Comparison of ENCODE assay signal across 1 cellular context in the genomic region with DNA sequence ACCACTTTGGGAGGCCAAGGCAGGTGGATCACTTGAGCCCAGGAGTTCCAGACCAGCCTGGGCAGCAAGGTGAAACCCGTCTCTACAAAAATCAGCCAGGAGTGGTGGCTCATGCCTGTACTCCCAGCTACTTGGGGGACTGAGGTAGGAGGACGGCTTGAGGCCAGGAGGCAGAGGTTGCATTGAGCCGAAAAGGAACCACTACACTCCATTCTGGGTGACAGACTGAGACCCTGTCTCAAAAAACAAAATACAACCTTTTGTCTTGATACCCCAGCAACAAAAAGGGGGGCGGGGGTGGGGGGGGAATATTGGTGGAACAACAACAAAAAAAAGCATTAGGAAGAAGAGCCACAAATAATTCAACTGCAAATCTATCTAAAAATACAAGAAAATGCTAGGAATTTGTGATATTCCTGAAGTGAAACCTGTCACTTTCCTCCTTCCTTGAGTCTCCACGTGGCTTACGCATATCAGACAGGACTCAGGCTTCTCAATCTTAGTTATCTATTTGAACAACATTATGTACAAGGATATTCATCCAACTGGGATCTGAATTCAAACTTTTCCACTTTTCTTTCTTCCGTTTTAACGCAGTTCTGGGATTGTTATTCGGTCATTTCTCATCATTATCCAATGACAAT.
TF ChIP-seq lines count a peak whose summit lies in the region.

No MANE protein-coding gene starts in this region.

TF ChIP-seq in GM12878, 131 proteins besides CTCF, POLR2A, EP300 and RAD21:
- peak in 1 of 2 experiments; percentile 27; a peak in 1 of 4 replicates for TF ChIP-seq IKZF2 (IDR thresholded peaks at IDR 0.05)
- TF ChIP-seq, protein P1, sequence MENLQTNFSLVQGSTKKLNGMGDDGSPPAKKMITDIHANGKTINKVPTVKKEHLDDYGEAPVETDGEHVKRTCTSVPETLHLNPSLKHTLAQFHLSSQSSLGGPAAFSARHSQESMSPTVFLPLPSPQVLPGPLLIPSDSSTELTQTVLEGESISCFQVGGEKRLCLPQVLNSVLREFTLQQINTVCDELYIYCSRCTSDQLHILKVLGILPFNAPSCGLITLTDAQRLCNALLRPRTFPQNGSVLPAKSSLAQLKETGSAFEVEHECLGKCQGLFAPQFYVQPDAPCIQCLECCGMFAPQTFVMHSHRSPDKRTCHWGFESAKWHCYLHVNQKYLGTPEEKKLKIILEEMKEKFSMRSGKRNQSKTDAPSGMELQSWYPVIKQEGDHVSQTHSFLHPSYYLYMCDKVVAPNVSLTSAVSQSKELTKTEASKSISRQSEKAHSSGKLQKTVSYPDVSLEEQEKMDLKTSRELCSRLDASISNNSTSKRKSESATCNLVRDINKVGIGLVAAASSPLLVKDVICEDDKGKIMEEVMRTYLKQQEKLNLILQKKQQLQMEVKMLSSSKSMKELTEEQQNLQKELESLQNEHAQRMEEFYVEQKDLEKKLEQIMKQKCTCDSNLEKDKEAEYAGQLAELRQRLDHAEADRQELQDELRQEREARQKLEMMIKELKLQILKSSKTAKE (IDR thresholded peaks at IDR 0.05; ENCODE audit: low read depth, poor library complexity, severe bottlenecking): no peak
- 0 out of 2 replicates have a peak, but pooled peaks have one; percentile 7 for TF ChIP-seq IKZF1 (conservative IDR thresholded peaks at IDR 0.05)
- TF ChIP-seq CBFB (IDR thresholded peaks at IDR 0.05; ENCODE audit: low read depth): no peak
